In the genomic region with DNA sequence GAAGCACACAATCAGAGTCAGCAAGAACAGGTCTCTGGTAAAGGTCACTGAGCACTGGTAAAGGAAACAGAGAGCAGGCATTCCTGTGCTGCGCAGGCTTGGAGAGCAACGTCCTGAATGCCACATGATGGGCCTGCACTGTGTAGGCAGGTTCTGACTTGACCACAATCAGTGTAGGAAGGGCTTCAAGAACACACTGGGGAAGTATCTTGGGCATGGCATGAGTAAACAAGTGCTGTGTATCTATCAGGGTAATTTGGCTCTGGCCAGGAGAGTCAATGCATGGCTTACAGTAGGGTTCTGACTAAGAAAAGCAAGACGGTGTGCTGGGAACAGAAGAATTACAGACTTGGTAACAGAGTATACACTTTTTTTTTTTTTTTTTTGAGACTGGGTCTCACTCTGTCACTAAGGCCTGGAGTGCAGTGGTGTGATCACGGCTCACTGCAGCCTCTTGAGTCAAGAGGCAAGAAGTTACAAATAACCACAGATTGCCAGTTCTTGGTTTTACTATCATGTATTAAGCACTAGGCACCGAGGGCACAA, we compare ENCODE assay signal across 11 cellular contexts. TPM values are rescaled to one million over a fixed set of nuclear protein-coding genes. Genes with fewer than 3 reads are reported as not detected.
DNase-seq lines count a peak whose midpoint lies in the region; ATAC-seq and TF ChIP-seq lines count a peak whose summit lies in the region.
"Had no signal": no experiment of that assay in that cellular context is flagged by ENCODE, and none has a peak within 500 bp of the region (broad histone marks: within the 10 kb centered on the region; RNA-seq: fewer than 3 reads in every experiment).

No MANE protein-coding gene starts in this region.

- no peak overlapping the region for H3K18ac ChIP-seq in neuronal stem cell (ENCODE audit: low read length)

- no peak overlapping the region for H3K4ac ChIP-seq in neuronal stem cell (ENCODE audit: low read length)

- H3K9me3 Mint-ChIP-seq in mesothelial cell of epicardium, result no peaks in the 10 kb centered on the region

- ATAC-seq in HG02759 (IDR thresholded peaks at IDR 0.05; ENCODE audit: unreplicated experiment), result peak; percentile 36

- no peak overlapping the region for H2BK15ac ChIP-seq in neuronal stem cell (ENCODE audit: low read length)

- no peak for DNase-seq in adipocyte (ENCODE audit: low read depth)
- DNase-seq in mesothelial cell of epicardium (ENCODE audit: low spot score in 2 of 2, unreplicated experiment in 2 of 2), result no peak
- DNase-seq in neuronal stem cell (ENCODE audit: low spot score), result no peak
- DNase-seq in NCI-H82 treated with DMSO at 0.1 percent for 48 hours (lab: John Stamatoyannopoulos, UW; ENCODE audit: unreplicated experiment), result no peak
- DNase-seq in HT-29 (ENCODE audit: low spot score), result no peak
- DNase-seq in H7, result no peak
- DNase-seq: COR-L47, NCI-H1105, PC-9 had no signal

- peak overlapping the region; percentile 81 for H3K4me2 ChIP-seq in BLaER1
- no peak overlapping the region for H3K4me2 ChIP-seq in neuronal stem cell (ENCODE audit: insufficient read depth, low read length, poor library complexity, severe bottlenecking)
- H3K4me2 ChIP-seq: PC-9 had no signal

- H4K91ac ChIP-seq in neuronal stem cell (ENCODE audit: low read depth, low read length, poor library complexity), result no peak overlapping the region

- peaks cover 2% of the 10 kb centered on the region for H3K36me3 Mint-ChIP-seq in mesothelial cell of epicardium

- H3K79me1 ChIP-seq in neuronal stem cell (ENCODE audit: low read depth, low read length), result no peaks in the 10 kb centered on the region

- H2AFZ ChIP-seq in neuronal stem cell (ENCODE audit: low read length), result no peak overlapping the region
- H2AFZ ChIP-seq: PC-9 had no signal

- H3K27me3 ChIP-seq in BLaER1 (no peaks in the 10 kb centered on the region), adipocyte (replicated peaks; ENCODE audit: control insufficient read depth, insufficient read depth, low read length) (no peaks in the 10 kb centered on the region), neuronal stem cell (ENCODE audit: control insufficient read depth in 3 of 3, insufficient read depth in 3 of 3, low read depth in 1 of 3, low read length in 3 of 3) (no peaks in the 10 kb centered on the region), H7 (ENCODE audit: control insufficient read depth, insufficient read depth, low read length) (no peaks in the 10 kb centered on the region)

- no peak overlapping the region for H3K4me3 Mint-ChIP-seq in mesothelial cell of epicardium

- peaks cover 59% of the 10 kb centered on the region for H3K4me1 ChIP-seq in BLaER1
- peaks cover 63% of the 10 kb centered on the region for H3K4me1 ChIP-seq in adipocyte (ENCODE audit: control insufficient read depth, insufficient read depth, low read length)
- H3K4me1 ChIP-seq in neuronal stem cell (ENCODE audit: control insufficient read depth in 2 of 2, insufficient read depth in 1 of 2, low read depth in 1 of 2, low read length in 2 of 2), result peaks cover 0 to 13% of the 10 kb centered on the region in 2 donors

- H3K4me3 ChIP-seq in BLaER1, result no peak overlapping the region
- H3K4me3 ChIP-seq in adipocyte (ENCODE audit: low read length), result no peak overlapping the region
- no peak overlapping the region for H3K4me3 ChIP-seq in neuronal stem cell (ENCODE audit: low read length in 2 of 2)
- no peak overlapping the region for H3K4me3 ChIP-seq in H7 (ENCODE audit: insufficient read depth, low read depth, low read length)
- H3K4me3 ChIP-seq: PC-9 had no signal

- H3K36me3 ChIP-seq in BLaER1 (peaks cover 31% of the 10 kb centered on the region), adipocyte (ENCODE audit: control insufficient read depth, insufficient read depth, low read length, severe bottlenecking) (peaks cover 18% of the 10 kb centered on the region), neuronal stem cell (replicated peaks in 1 of 2; ENCODE audit: control insufficient read depth in 2 of 2, insufficient read depth in 2 of 2, low read length in 2 of 2) (peaks cover 0 to 6% of the 10 kb centered on the region in 2 donors), H7 (replicated peaks; ENCODE audit: control insufficient read depth, insufficient read depth, low read length) (peaks cover 2% of the 10 kb centered on the region)

- TF ChIP-seq CTCF in mesothelial cell of epicardium (IDR thresholded peaks at IDR 0.05; ENCODE audit: unreplicated experiment), result no peak

- no peaks in the 10 kb centered on the region for H4K20me1 ChIP-seq in BLaER1

- H3K9me3 ChIP-seq in BLaER1 (no peaks in the 10 kb centered on the region), adipocyte (ENCODE audit: control insufficient read depth, low read length) (no peaks in the 10 kb centered on the region), neuronal stem cell (replicated peaks in 1 of 2; ENCODE audit: control insufficient read depth in 2 of 2, insufficient read depth in 1 of 2, low read depth in 1 of 2, low read length in 2 of 2) (no peaks in the 10 kb centered on the region)

- no CpG with 5 or more reads among the region's 5 CpGs for WGBS in neuronal stem cell (ENCODE audit: extremely low coverage in 2 of 2, insufficient read length in 2 of 2, insufficient replicate concordance in 1 of 2), 2 donors

- no peak overlapping the region for H2AK5ac ChIP-seq in neuronal stem cell (ENCODE audit: low read depth, low read length)

- H2BK12ac ChIP-seq in neuronal stem cell (ENCODE audit: low read length), result no peak overlapping the region

- no peak overlapping the region for H2BK120ac ChIP-seq in neuronal stem cell (ENCODE audit: low read depth, low read length)

- H3K27ac ChIP-seq in BLaER1 (peak overlapping the region; percentile 87), neuronal stem cell (replicated peaks; ENCODE audit: low read length) (no peak overlapping the region)
- H3K27ac ChIP-seq: PC-9 had no signal

- peak overlapping the region; percentile 45 for H3K27ac Mint-ChIP-seq in mesothelial cell of epicardium

- no peak overlapping the region for H4K8ac ChIP-seq in neuronal stem cell (ENCODE audit: low read depth, low read length)

- no peak overlapping the region for H2BK5ac ChIP-seq in neuronal stem cell (ENCODE audit: low read length)

- H3K9ac ChIP-seq in BLaER1 (peak overlapping the region; percentile 9; the same call in 1 of the 2 replicates), adipocyte (ENCODE audit: low read length) (peak overlapping the region; percentile 3), neuronal stem cell (ENCODE audit: low read depth, low read length, poor library complexity) (no peak overlapping the region)

- no peak overlapping the region for H3K23ac ChIP-seq in neuronal stem cell (ENCODE audit: low read depth, low read length, poor library complexity)

- no peaks in the 10 kb centered on the region for H3K27me3 Mint-ChIP-seq in mesothelial cell of epicardium (ENCODE audit: low read depth)

- H3K14ac ChIP-seq in neuronal stem cell (ENCODE audit: low read length), result no peak overlapping the region

- peaks cover 61% of the 10 kb centered on the region for H3K4me1 Mint-ChIP-seq in mesothelial cell of epicardium

RNA-seq across cellular contexts. Expression of a gene that starts 30.6 kb away (rescaled TPM):
- 33.8 to 39.8 TPM (median 38.5 TPM) in 3 replicates for total RNA-seq in mesothelial cell of epicardium
- polyA plus RNA-seq in neuronal stem cell (2013, experiment 1 of 2), result 8.2 TPM
- polyA plus RNA-seq in neuronal stem cell (2013, experiment 2 of 2), result 8.4 TPM
- total RNA-seq in HT-29 (2014; rRNA removed; shearing (Covaris generic)), result 20.4 and 25.1 TPM in 2 replicates
- 9.9 and 15.7 TPM in 2 replicates for total RNA-seq in H7 (2014; rRNA removed; shearing (Covaris generic))

RNA-seq across cellular contexts. Expression of a gene that starts 45.5 kb away (rescaled TPM):
- not detected in 3 replicates for total RNA-seq in mesothelial cell of epicardium
- not detected for polyA plus RNA-seq in neuronal stem cell (2013, experiment 1 of 2)
- polyA plus RNA-seq in neuronal stem cell (2013, experiment 2 of 2), result not detected
- total RNA-seq in HT-29 (2014; rRNA removed; shearing (Covaris generic)), result 0.05 TPM in 1 of 2 replicates, not detected in the other
- total RNA-seq in H7 (2014; rRNA removed; shearing (Covaris generic)), result not detected in 2 replicates
- total RNA-seq: PC-9 had no signal
